Comparison of ENCODE assay signal across 20 cellular contexts in genomic region chr11:12455938-12456337, GRCh38.
DNase-seq lines count a peak whose midpoint lies in the region; ATAC-seq and TF ChIP-seq lines count a peak whose summit lies in the region.
"Had no signal": no experiment of that assay in that cellular context is flagged by ENCODE, and none has a peak within 500 bp of the region (broad histone marks: within the 10 kb centered on the region; RNA-seq: fewer than 3 reads in every experiment).

No MANE protein-coding gene starts in this region.

- H2AK5ac ChIP-seq in trophoblast cell (ENCODE audit: low read length) = no peak overlapping the region

- H3K9ac ChIP-seq in fibroblast of lung (ENCODE audit: insufficient read depth, low read length) (no peak overlapping the region), trophoblast cell (ENCODE audit: low read length) (no peak overlapping the region)

- ATAC-seq in SK-N-SH treated with all-trans-retinoic acid at 6 μM for 48 hours (peak; percentile 48), GM18861 (IDR thresholded peaks at IDR 0.05; ENCODE audit: unreplicated experiment) (no peak)
- ATAC-seq: A549; activated T-cell treated with anti-CD3 and anti-CD28 coated beads, Interleukin-2, amount 50 U/mL, for 72 hours; gastrocnemius medialis had no signal

- no peaks in the 10 kb centered on the region for H4K20me1 ChIP-seq in fibroblast of lung (ENCODE audit: control insufficient read depth, extremely low read depth, insufficient read depth, low read length)

- H4K8ac ChIP-seq in trophoblast cell (ENCODE audit: low read depth, low read length) = no peak overlapping the region

- H3K9me3 Mint-ChIP-seq in endothelial cell (ENCODE audit: unreplicated experiment) = no peaks in the 10 kb centered on the region
- H3K9me3 Mint-ChIP-seq: activated CD4-positive, alpha-beta memory T cell treated with anti-CD3 and anti-CD28 coated beads, Interleukin-2, amount 10 ng/mL, durations not matched to agents 7 days and 5 days; activated T-cell treated with anti-CD3 and anti-CD28 coated beads, Interleukin-2, amount 50 U/mL, for 72 hours; CD4-positive, alpha-beta T cell; H9; type B pancreatic cell had no signal

- H3K79me2 ChIP-seq in fibroblast of lung (ENCODE audit: control insufficient read depth, insufficient read depth, low read length) = peaks cover 41% of the 10 kb centered on the region
- peaks cover 3% of the 10 kb centered on the region for H3K79me2 ChIP-seq in trophoblast cell (ENCODE audit: control insufficient read depth, insufficient read depth, low read length, poor library complexity)

- H4K12ac ChIP-seq in trophoblast cell (ENCODE audit: low read depth, low read length) = no peak overlapping the region

- no peak overlapping the region for H2AFZ ChIP-seq in fibroblast of lung (ENCODE audit: low read length)
- H2AFZ ChIP-seq in trophoblast cell (ENCODE audit: insufficient read depth, low read length, poor library complexity) = no peak overlapping the region

- H3K14ac ChIP-seq in trophoblast cell (ENCODE audit: low read length) = no peak overlapping the region

- no peaks in the 10 kb centered on the region for H3K9me3 ChIP-seq in fibroblast of lung (ENCODE audit: control insufficient read depth, insufficient read depth, low read depth, low read length)
- no peaks in the 10 kb centered on the region for H3K9me3 ChIP-seq in trophoblast cell (ENCODE audit: insufficient read depth, low read depth, low read length)
- H3K9me3 ChIP-seq: A549, gastrocnemius medialis, spleen had no signal

- H3K36me3 ChIP-seq in fibroblast of lung (ENCODE audit: control insufficient read depth, insufficient read depth, low read length) = no peaks in the 10 kb centered on the region
- no peaks in the 10 kb centered on the region for H3K36me3 ChIP-seq in trophoblast cell (ENCODE audit: control insufficient read depth in 1 of 2, insufficient read depth in 2 of 2, low read length in 2 of 2)
- H3K36me3 ChIP-seq: gastrocnemius medialis, spleen had no signal

- no peaks in the 10 kb centered on the region for H3K27me3 Mint-ChIP-seq in endothelial cell (ENCODE audit: unreplicated experiment)
- H3K27me3 Mint-ChIP-seq: type B pancreatic cell had no signal

- H4K91ac ChIP-seq in trophoblast cell (ENCODE audit: low read depth, low read length) = no peak overlapping the region

- H2BK5ac ChIP-seq in trophoblast cell (ENCODE audit: low read depth, low read length, poor library complexity) = no peak overlapping the region

- peaks cover 37% of the 10 kb centered on the region for H3K4me1 ChIP-seq in fibroblast of lung (ENCODE audit: control insufficient read depth, extremely low read depth, insufficient read depth, low read length)
- peaks cover 14 to 27% of the 10 kb centered on the region in 2 experiments for H3K4me1 ChIP-seq in trophoblast cell (ENCODE audit: control insufficient read depth in 1 of 2, insufficient read depth in 2 of 2, low read length in 2 of 2)
- H3K4me1 ChIP-seq: A549 had no signal

- H3K4me3 ChIP-seq in fibroblast of lung (replicated peaks in 1 of 4; ENCODE audit: control extremely low read depth in 1 of 4, insufficient read depth in 1 of 4, low read depth in 3 of 4, low read length in 4 of 4) = no peak overlapping the region
- no peak overlapping the region for H3K4me3 ChIP-seq in trophoblast cell (ENCODE audit: low read depth, low read length)
- H3K4me3 ChIP-seq: A549, gastrocnemius medialis, spleen had no signal

- peak; percentile 62 for DNase-seq in AG08396 (ENCODE audit: low spot score)
- DNase-seq in fibroblast of lung (ENCODE audit: low read depth in 2 of 2) = peak; percentile 83 to 87
- no peak for DNase-seq in trophoblast cell
- DNase-seq in ureter (ENCODE audit: low spot score) = no peak
- no peak for DNase-seq in endothelial cell (ENCODE audit: low spot score)
- no peak for DNase-seq in A172 (ENCODE audit: low spot score)
- DNase-seq: activated CD4-positive, alpha-beta memory T cell treated with anti-CD3 and anti-CD28 coated beads, Interleukin-2, amount 10 ng/mL, durations not matched to agents 7 days and 5 days; activated T-cell treated with anti-CD3 and anti-CD28 coated beads, Interleukin-2, amount 50 U/mL, for 72 hours; CD4-positive, alpha-beta T cell; central memory CD4-positive, alpha-beta T cell; DMS53; effector memory CD4-positive, alpha-beta T cell; gastrocnemius medialis; H9; spleen had no signal

- no peak overlapping the region for H3K23ac ChIP-seq in trophoblast cell (ENCODE audit: low read length)

- H3K4ac ChIP-seq in trophoblast cell (ENCODE audit: low read depth, low read length) = peak overlapping the region; percentile 43

- H3K18ac ChIP-seq in trophoblast cell (ENCODE audit: low read length) = no peak overlapping the region

- H3K27me3 ChIP-seq in fibroblast of lung (ENCODE audit: control insufficient read depth, insufficient read depth, low read length) (no peaks in the 10 kb centered on the region), trophoblast cell (ENCODE audit: insufficient read depth, low read length) (no peaks in the 10 kb centered on the region)
- H3K27me3 ChIP-seq: gastrocnemius medialis, spleen had no signal

- no peak overlapping the region for H2BK120ac ChIP-seq in trophoblast cell (ENCODE audit: insufficient read depth, low read length, poor library complexity)

- no peak overlapping the region for H3K4me3 Mint-ChIP-seq in endothelial cell (ENCODE audit: unreplicated experiment)
- H3K4me3 Mint-ChIP-seq: activated CD4-positive, alpha-beta memory T cell treated with anti-CD3 and anti-CD28 coated beads, Interleukin-2, amount 10 ng/mL, durations not matched to agents 7 days and 5 days; activated naive CD8-positive, alpha-beta T cell; activated T-cell treated with anti-CD3 and anti-CD28 coated beads, Interleukin-2, amount 50 U/mL, for 72 hours; CD4-positive, alpha-beta T cell; H9; type B pancreatic cell had no signal

- H3K36me3 Mint-ChIP-seq in endothelial cell (ENCODE audit: low read depth, unreplicated experiment) = no peaks in the 10 kb centered on the region
- H3K36me3 Mint-ChIP-seq: activated naive CD8-positive, alpha-beta T cell; type B pancreatic cell had no signal

- H3K79me1 ChIP-seq in trophoblast cell (ENCODE audit: low read length) = peaks cover 3% of the 10 kb centered on the region

- H3K4me1 Mint-ChIP-seq in endothelial cell (ENCODE audit: unreplicated experiment) = peaks cover 40% of the 10 kb centered on the region
- H3K4me1 Mint-ChIP-seq: activated CD4-positive, alpha-beta memory T cell treated with anti-CD3 and anti-CD28 coated beads, Interleukin-2, amount 10 ng/mL, durations not matched to agents 7 days and 5 days had no signal

- no CpG with 5 or more reads among the region's 4 CpGs for WGBS in trophoblast cell (ENCODE audit: extremely low coverage, insufficient coverage, insufficient read length)

- peak overlapping the region; percentile 66 for H3K27ac ChIP-seq in fibroblast of lung (ENCODE audit: insufficient read depth, low read length)
- H3K27ac ChIP-seq in trophoblast cell (ENCODE audit: low read depth, low read length) = no peak overlapping the region
- H3K27ac ChIP-seq: A549, spleen had no signal

- no peak overlapping the region for H2BK12ac ChIP-seq in trophoblast cell (ENCODE audit: low read length)

- H3K4me2 ChIP-seq in fibroblast of lung (ENCODE audit: extremely low read depth, insufficient read depth, low read length) (peak overlapping the region; percentile 21), trophoblast cell (ENCODE audit: low read length) (no peak overlapping the region)
- H3K4me2 ChIP-seq: A549 had no signal

- no peak for TF ChIP-seq CTCF in fibroblast of lung (conservative IDR thresholded peaks at IDR 0.05 in 1 of 2, IDR thresholded peaks at IDR 0.05 in 1 of 2; ENCODE audit: low read depth in 1 of 2, low read length in 2 of 2)
- TF ChIP-seq CTCF in endothelial cell (IDR thresholded peaks at IDR 0.05; ENCODE audit: unreplicated experiment) = no peak

- no peak overlapping the region for H3K27ac Mint-ChIP-seq in endothelial cell (ENCODE audit: unreplicated experiment)
- H3K27ac Mint-ChIP-seq: activated CD4-positive, alpha-beta memory T cell treated with anti-CD3 and anti-CD28 coated beads, Interleukin-2, amount 10 ng/mL, durations not matched to agents 7 days and 5 days; activated naive CD8-positive, alpha-beta T cell; activated T-cell treated with anti-CD3 and anti-CD28 coated beads, Interleukin-2, amount 50 U/mL, for 72 hours; CD4-positive, alpha-beta T cell; type B pancreatic cell had no signal

TF ChIP-seq in SK-N-SH treated with all-trans-retinoic acid at 6 μM for 48 hours, 23 proteins besides CTCF, POLR2A, EP300 and RAD21:
- TF ChIP-seq ESRRG (CRISPR knock-in tag; IDR thresholded peaks at IDR 0.05) (no peak), PPARA (CRISPR knock-in tag; IDR thresholded peaks at IDR 0.05; ENCODE audit: borderline replicate concordance) (no peak), TCF4 (CRISPR knock-in tag; IDR thresholded peaks at IDR 0.05; ENCODE audit: borderline replicate concordance) (no peak), TOX (CRISPR knock-in tag; IDR thresholded peaks at IDR 0.05; ENCODE audit: borderline replicate concordance) (no peak), ZNF70 (CRISPR knock-in tag; IDR thresholded peaks at IDR 0.05) (no peak), ZNF8 (CRISPR knock-in tag; IDR thresholded peaks at IDR 0.05) (no peak), POU6F1 (CRISPR knock-in tag; IDR thresholded peaks at IDR 0.05; ENCODE audit: borderline replicate concordance, low read depth) (no peak), SNAI2 (CRISPR knock-in tag; IDR thresholded peaks at IDR 0.05) (no peak), ZFP3 (CRISPR knock-in tag; IDR thresholded peaks at IDR 0.05) (no peak)

Comparison
In these comparisons a context has a peak if more than half of its experiments do, and no peak if none do; other contexts are left out.
1. DNase-seq: peak in AG08396 (single experiment) and fibroblast of lung (2 of 2); none in trophoblast cell (0 of 2), ureter (single experiment), endothelial cell (single experiment) and A172 (single experiment).